21 cellular contexts compared by ENCODE assay signal in genomic region chr11:132504501-132505041, GRCh38.
DNase-seq lines count a peak whose midpoint lies in the region; ATAC-seq and TF ChIP-seq lines count a peak whose summit lies in the region.
"Had no signal": no experiment of that assay in that cellular context is flagged by ENCODE, and none has a peak within 500 bp of the region (broad histone marks: within the 10 kb centered on the region; RNA-seq: fewer than 3 reads in every experiment).

No MANE protein-coding gene starts in this region.

- no peaks in the 10 kb centered on the region for H4K20me1 ChIP-seq in neural progenitor cell (ENCODE audit: low read depth)

- no peaks in the 10 kb centered on the region for H3K79me2 ChIP-seq in neural progenitor cell (ENCODE audit: low read depth)

- TF ChIP-seq CTCF in neural progenitor cell (IDR thresholded peaks at IDR 0.05) (no peak), upper lobe of right lung (IDR thresholded peaks at IDR 0.05) (no peak)

- H3K27me3 ChIP-seq in neural progenitor cell (no peaks in the 10 kb centered on the region), upper lobe of right lung (no peaks in the 10 kb centered on the region)

- H3K9me3 Mint-ChIP-seq in neural progenitor cell: peaks cover 16% of the 10 kb centered on the region
- peaks cover 11% of the 10 kb centered on the region for H3K9me3 Mint-ChIP-seq in activated naive CD8-positive, alpha-beta T cell treated with anti-CD3 and anti-CD28 coated beads, Interleukin-2, amount 50 U/mL, for 24 hours

- H3K9me3 ChIP-seq in neural progenitor cell (ENCODE audit: low read depth) (no peaks in the 10 kb centered on the region), upper lobe of right lung (no peaks in the 10 kb centered on the region)
- H3K9me3 ChIP-seq: Caco-2 had no signal

- H3K9ac ChIP-seq in neural progenitor cell: no peak overlapping the region

- H3K36me3 Mint-ChIP-seq in neural progenitor cell: no peaks in the 10 kb centered on the region
- H3K36me3 Mint-ChIP-seq in activated naive CD8-positive, alpha-beta T cell treated with anti-CD3 and anti-CD28 coated beads, Interleukin-2, amount 50 U/mL, for 24 hours (ENCODE audit: low read depth): no peaks in the 10 kb centered on the region

- intact Hi-C loops in upper lobe of right lung (cut with DNase I): no loop called here

- no peak for ATAC-seq in upper lobe of right lung
- no peak for ATAC-seq in activated naive CD8-positive, alpha-beta T cell treated with anti-CD3 and anti-CD28 coated beads, Interleukin-2, amount 50 U/mL, for 24 hours

- peak; percentile 28 to 34 for DNase-seq in NCI-H187 (lab: John Stamatoyannopoulos, UW)
- DNase-seq in NCI-H187 treated with DMSO at 0.1 percent for 48 hours (lab: John Stamatoyannopoulos, UW): no peak
- DNase-seq in NCI-H1092 (lab: John Stamatoyannopoulos, UW): peak; percentile 15
- DNase-seq in cerebellum (ENCODE audit: low spot score): peak; percentile 45
- DNase-seq in neural progenitor cell (ENCODE audit: low spot score): peak; percentile 22
- no peak for DNase-seq in upper lobe of right lung
- DNase-seq in activated naive CD8-positive, alpha-beta T cell treated with anti-CD3 and anti-CD28 coated beads, Interleukin-2, amount 50 U/mL, for 24 hours: no peak
- DNase-seq in Ammon's horn (ENCODE audit: low spot score): no peak
- DNase-seq: Caco-2, EL, H7, Kasumi-1, MM.1S, NCI-H1105, NCI-H1694, NCI-H2107, NCI-H524 treated with DMSO at 0.1 percent for 48 hours, Right ventricle myocardium superior, SW 1271 had no signal

- no peak overlapping the region for H3K4me3 Mint-ChIP-seq in neural progenitor cell
- H3K4me3 Mint-ChIP-seq in activated naive CD8-positive, alpha-beta T cell treated with anti-CD3 and anti-CD28 coated beads, Interleukin-2, amount 50 U/mL, for 24 hours: no peak overlapping the region
- H3K4me3 Mint-ChIP-seq: B cell had no signal

- H3K4me1 Mint-ChIP-seq in neural progenitor cell: peaks cover 20% of the 10 kb centered on the region
- no peaks in the 10 kb centered on the region for H3K4me1 Mint-ChIP-seq in activated naive CD8-positive, alpha-beta T cell treated with anti-CD3 and anti-CD28 coated beads, Interleukin-2, amount 50 U/mL, for 24 hours
- H3K4me1 Mint-ChIP-seq: B cell had no signal

- H3K27ac ChIP-seq in neural progenitor cell: no peak overlapping the region
- H3K27ac ChIP-seq in upper lobe of right lung: no peak overlapping the region
- H3K27ac ChIP-seq: 22Rv1 had no signal

- no peak overlapping the region for H3K4me3 ChIP-seq in neural progenitor cell
- H3K4me3 ChIP-seq in upper lobe of right lung: no peak overlapping the region

- H3K27me3 Mint-ChIP-seq in neural progenitor cell (ENCODE audit: insufficient read depth, low read depth): peaks cover 8% of the 10 kb centered on the region
- H3K27me3 Mint-ChIP-seq in activated naive CD8-positive, alpha-beta T cell treated with anti-CD3 and anti-CD28 coated beads, Interleukin-2, amount 50 U/mL, for 24 hours: no peaks in the 10 kb centered on the region
- H3K27me3 Mint-ChIP-seq: B cell had no signal

- H3K4me1 ChIP-seq in neural progenitor cell: peaks cover 22% of the 10 kb centered on the region
- H3K4me1 ChIP-seq in upper lobe of right lung: no peaks in the 10 kb centered on the region
- H3K4me1 ChIP-seq: Caco-2 had no signal

- H3K27ac Mint-ChIP-seq in neural progenitor cell: no peak overlapping the region
- no peak overlapping the region for H3K27ac Mint-ChIP-seq in activated naive CD8-positive, alpha-beta T cell treated with anti-CD3 and anti-CD28 coated beads, Interleukin-2, amount 50 U/mL, for 24 hours
- H3K27ac Mint-ChIP-seq: B cell had no signal

- peak overlapping the region; percentile 5 for H3K4me2 ChIP-seq in neural progenitor cell

- no peak overlapping the region for H2AFZ ChIP-seq in neural progenitor cell (replicated peaks)

- H3K36me3 ChIP-seq in neural progenitor cell: no peaks in the 10 kb centered on the region
- no peaks in the 10 kb centered on the region for H3K36me3 ChIP-seq in upper lobe of right lung

- H3F3A ChIP-seq in neural progenitor cell (ENCODE audit: low read depth): no peaks in the 10 kb centered on the region

Comparison
In these comparisons a context has a peak if more than half of its experiments do, and no peak if none do; other contexts are left out.
1. DNase-seq: peak in NCI-H187 (2 of 2), NCI-H1092 (single experiment), cerebellum (single experiment) and neural progenitor cell (single experiment); none in NCI-H187 treated with DMSO at 0.1 percent for 48 hours (single experiment), upper lobe of right lung (single experiment), activated naive CD8-positive, alpha-beta T cell treated with anti-CD3 and anti-CD28 coated beads, Interleukin-2, amount 50 U/mL, for 24 hours (single experiment) and Ammon's horn (single experiment).